8 cellular contexts compared by ENCODE assay signal in genomic region chr21:26881504-26882228, GRCh38. TPM values are rescaled to one million over a fixed set of nuclear protein-coding genes. Genes with fewer than 3 reads are reported as not detected.
A peak's percentile ranks its signal among the peaks of the same experiment; 100 is the strongest.
DNase-seq lines count a peak whose midpoint lies in the region; ATAC-seq, FAIRE-seq and TF ChIP-seq lines count a peak whose summit lies in the region.

No MANE protein-coding gene starts in this region.

- WGBS in liver, result 55% methylated on average over 4 of the region's 4 CpGs
- 6% methylated on average over 4 of the region's 4 CpGs for WGBS in HepG2 (ENCODE audit: low lambda C conversion rate)

- H2AFZ ChIP-seq in HepG2 (ENCODE audit: low read length), result no peak overlapping the region

- ATAC-seq in HepG2, result no peak
- no peak for ATAC-seq in esophagus mucosa

- in situ Hi-C loops in HepG2 (cut with HindIII; ENCODE audit: extremely low pct_ligation_motif_present, low pct_unique_long_range_greater_than_20kb), result no loop called here

- no peaks in the 10 kb centered on the region for H3K36me3 ChIP-seq in liver (ENCODE audit: control insufficient read depth in 4 of 4, insufficient read depth in 3 of 4, low read depth in 1 of 4, low read length in 3 of 4)
- H3K36me3 ChIP-seq in HepG2 (replicated peaks in 1 of 2; ENCODE audit: control insufficient read depth in 1 of 2, insufficient read depth in 2 of 2, low read length in 2 of 2), result no peaks in the 10 kb centered on the region

- POLR2A ChIA-PET in HepG2 (lab: Yijun Ruan, JAX), result no interaction called here

- FAIRE-seq in HepG2 (lab: Jason Lieb, UNC), result no peak

- H4K20me1 ChIP-seq in HepG2 (ENCODE audit: insufficient read depth, low read length), result no peaks in the 10 kb centered on the region

- no peaks in the 10 kb centered on the region for H3K79me2 ChIP-seq in HepG2 (ENCODE audit: insufficient read depth, low read length)

- intact Hi-C loops in HepG2 (cut with micrococcal nuclease; ENCODE audit: unreplicated experiment), result no loop called here

- H3K9me3 ChIP-seq in liver (ENCODE audit: control insufficient read depth in 4 of 4, low read length in 3 of 4) (no peaks in the 10 kb centered on the region), HepG2 (ENCODE audit: low read length) (peaks cover 74% of the 10 kb centered on the region)

- TF ChIP-seq POLR2A in HepG2 (IDR thresholded peaks at IDR 0.05; ENCODE audit: insufficient read depth in 1 of 2, low read depth in 2 of 2, low read length in 2 of 2), result no peak

- no TSS peak for BruUV-seq in HepG2 (replicated peaks; lab: Mats Ljungman, UMichigan)

- H3K9ac ChIP-seq in liver (ENCODE audit: low read depth in 1 of 2, low read length in 2 of 2) (no peak overlapping the region), HepG2 (ENCODE audit: insufficient read depth, low read depth, low read length) (no peak overlapping the region)

- TF ChIP-seq EP300 in HepG2 (IDR thresholded peaks at IDR 0.05; ENCODE audit: low read depth in 2 of 2, low read length in 2 of 2) (no peak), HepG2 (CRISPR knock-in tag; IDR thresholded peaks at IDR 0.05; ENCODE audit: borderline replicate concordance) (no peak)

- no peaks in the 10 kb centered on the region for H3K4me1 ChIP-seq in liver (ENCODE audit: control insufficient read depth in 4 of 4, insufficient read depth in 4 of 4, low read length in 3 of 4)
- H3K4me1 ChIP-seq in HepG2 (ENCODE audit: insufficient read depth, low read length), result no peaks in the 10 kb centered on the region

- CTCF ChIA-PET in HepG2 (lab: Yijun Ruan, JAX; ENCODE audit: low intra/inter-chr PET ratio, low total read pairs), result no interaction called here

- no peaks in the 10 kb centered on the region for H3K27me3 ChIP-seq in liver (ENCODE audit: control insufficient read depth in 4 of 4, insufficient read depth in 4 of 4, low read length in 3 of 4)
- H3K27me3 ChIP-seq in HepG2 (ENCODE audit: control insufficient read depth in 1 of 2, insufficient read depth in 2 of 2, low read length in 2 of 2), result no peaks in the 10 kb centered on the region

- no peak overlapping the region for H3K4me3 ChIP-seq in liver (ENCODE audit: low read depth in 1 of 3, low read length in 3 of 3)
- no peak overlapping the region for H3K4me3 ChIP-seq in HepG2 (replicated peaks in 1 of 3; ENCODE audit: insufficient read depth in 1 of 3, low read depth in 2 of 3, low read length in 3 of 3)

- TF ChIP-seq CTCF in liver (IDR thresholded peaks at IDR 0.05; ENCODE audit: low read depth, low read length, missing input control), result peak; percentile 29
- TF ChIP-seq CTCF in HepG2 (CRISPR knock-in tag; IDR thresholded peaks at IDR 0.05), result no peak

- no peak overlapping the region for H3K4me2 ChIP-seq in HepG2 (ENCODE audit: low read depth, low read length)

- peak; percentile 74 to 75 for TF ChIP-seq RAD21 in liver (IDR thresholded peaks at IDR 0.05)
- TF ChIP-seq RAD21 in HepG2 (CRISPR knock-in tag; IDR thresholded peaks at IDR 0.05), result no peak

- H3K27ac ChIP-seq in liver (ENCODE audit: low read depth in 1 of 2, low read length in 2 of 2) (no peak overlapping the region), HepG2 (ENCODE audit: extremely low read length, insufficient read depth, low read length) (no peak overlapping the region)

- DNase-seq in HepG2 (ENCODE audit: low spot score) (no peak), RPMI7951 (ENCODE audit: low read depth) (peak; percentile 16), glomerular visceral epithelial cell (ENCODE audit: extremely low spot score) (peak; percentile 31), NCI-H1436 (lab: John Stamatoyannopoulos, UW) (no peak), COLO668 (lab: John Stamatoyannopoulos, UW; ENCODE audit: unreplicated experiment) (no peak), 8988T (no peak)

TF ChIP-seq in liver, 16 proteins besides CTCF, POLR2A, EP300 and RAD21 (continues in another document):
- TF ChIP-seq FOXA2 (IDR thresholded peaks at IDR 0.05) (no peak), HNF4G (IDR thresholded peaks at IDR 0.05) (no peak), JUND (IDR thresholded peaks at IDR 0.05) (no peak), GABPA (IDR thresholded peaks at IDR 0.05 in 1 of 2, conservative IDR thresholded peaks at IDR 0.05 in 1 of 2) (no peak), TAF1 (conservative IDR thresholded peaks at IDR 0.05) (no peak)

TF ChIP-seq in HepG2, 621 proteins besides CTCF, POLR2A, EP300 and RAD21 (continues in another document):
- TF ChIP-seq ATF6 (CRISPR knock-in tag; conservative IDR thresholded peaks at IDR 0.05), result no peak
- TF ChIP-seq ATF5 (CRISPR knock-in tag; IDR thresholded peaks at IDR 0.05; ENCODE audit: low read depth), result no peak
- no peak for TF ChIP-seq ZNF224 (CRISPR knock-in tag; IDR thresholded peaks at IDR 0.05)
- TF ChIP-seq ZNF572 (CRISPR knock-in tag; IDR thresholded peaks at IDR 0.05), result no peak
- no peak for TF ChIP-seq CEBPZ (IDR thresholded peaks at IDR 0.05; ENCODE audit: low read length)
- no peak for TF ChIP-seq EED (CRISPR knock-in tag; IDR thresholded peaks at IDR 0.05)
- no peak for TF ChIP-seq NFYB (CRISPR knock-in tag; IDR thresholded peaks at IDR 0.05)
- no peak for TF ChIP-seq PAF1 (CRISPR knock-in tag; IDR thresholded peaks at IDR 0.05)

RNA-seq across cellular contexts. Expression of gene ADAMTS1, which starts 36.5 kb away (rescaled TPM):
- total RNA-seq in liver (10 to 100 TPM; 13.4 to 23.1 TPM), HepG2 (2016; rRNA removed; fragmentation: Illumina TruSeq; extraction: Trizol) (0.02 TPM in 1 of 2 replicates, not detected in the other), esophagus mucosa (7.9 TPM)
- polyA plus RNA-seq in liver (1 to 10 TPM; 3.3 to 8.0 TPM), HepG2 (2011; rRNA removed) (0.11 and 0.34 TPM in 2 replicates)
- not detected in 2 replicates for total RNA-seq in HepG2 (2016; cell fraction: cytosol; rRNA removed; fragmentation: Illumina TruSeq; extraction: Trizol; ENCODE audit: low read depth)
- total RNA-seq in HepG2 (2016; cell fraction: insoluble cytoplasmic fraction; rRNA removed; fragmentation: Illumina TruSeq; extraction: Trizol), result 0.15 TPM in 1 of 2 replicates, not detected in the other
- total RNA-seq in HepG2 (2016; cell fraction: membrane; rRNA removed; fragmentation: Illumina TruSeq; extraction: Trizol), result 0.12 TPM in 1 of 2 replicates, not detected in the other
- total RNA-seq in HepG2 (2016; cell fraction: nucleus; rRNA removed; fragmentation: Illumina TruSeq; extraction: Trizol), result 0.16 and 0.68 TPM in 2 replicates
- 0.31 and 0.36 TPM in 2 replicates for polyA plus RNA-seq in HepG2 (2011; cell fraction: cytosol; rRNA removed)
- polyA plus RNA-seq in HepG2 (2011; cell fraction: nucleus; rRNA removed), result 1.0 and 1.2 TPM in 2 replicates
- 0.13 and 0.19 TPM in 2 replicates for polyA plus RNA-seq in HepG2 (2012)
- not detected in 2 replicates for polyA plus RNA-seq in HepG2 (2016; cell fraction: cytosol; fragmentation: Illumina TruSeq; extraction: Trizol; ENCODE audit: low read depth)
- polyA plus RNA-seq in HepG2 (2016; cell fraction: insoluble cytoplasmic fraction; fragmentation: Illumina TruSeq; extraction: Trizol; ENCODE audit: low read depth), result 0.04 TPM in 1 of 2 replicates, not detected in the other
- polyA plus RNA-seq in HepG2 (2016; cell fraction: membrane; fragmentation: Illumina TruSeq; extraction: Trizol; ENCODE audit: low read depth), result not detected in 2 replicates
- 0.16 TPM in 1 of 2 replicates, not detected in the other for polyA plus RNA-seq in HepG2 (2016; cell fraction: nucleus; fragmentation: Illumina TruSeq; extraction: Trizol; ENCODE audit: insufficient read depth, low read depth)
- polyA minus RNA-seq in HepG2 (2011; rRNA and poly(A)+ RNA removed; ENCODE audit: low replicate concordance), result 0.66 and 525 TPM in 2 replicates
- polyA minus RNA-seq in HepG2 (2011; cell fraction: cytosol; rRNA and poly(A)+ RNA removed), result 9.5 and 10.6 TPM in 2 replicates
- polyA minus RNA-seq in HepG2 (2011; cell fraction: nucleus; rRNA and poly(A)+ RNA removed), result 3.1 and 4.2 TPM in 2 replicates
- 6.8 and 8.7 TPM in 2 replicates for total RNA-seq in RPMI7951 (2014; rRNA removed; shearing (Covaris generic))

Comparison
In these comparisons a context has a peak if more than half of its experiments do, and no peak if none do; other contexts are left out.
1. DNase-seq: peak in RPMI7951 (single experiment) and glomerular visceral epithelial cell (single experiment); none in HepG2 (single experiment), NCI-H1436 (single experiment), COLO668 (single experiment) and 8988T (single experiment).